In the genomic region with DNA sequence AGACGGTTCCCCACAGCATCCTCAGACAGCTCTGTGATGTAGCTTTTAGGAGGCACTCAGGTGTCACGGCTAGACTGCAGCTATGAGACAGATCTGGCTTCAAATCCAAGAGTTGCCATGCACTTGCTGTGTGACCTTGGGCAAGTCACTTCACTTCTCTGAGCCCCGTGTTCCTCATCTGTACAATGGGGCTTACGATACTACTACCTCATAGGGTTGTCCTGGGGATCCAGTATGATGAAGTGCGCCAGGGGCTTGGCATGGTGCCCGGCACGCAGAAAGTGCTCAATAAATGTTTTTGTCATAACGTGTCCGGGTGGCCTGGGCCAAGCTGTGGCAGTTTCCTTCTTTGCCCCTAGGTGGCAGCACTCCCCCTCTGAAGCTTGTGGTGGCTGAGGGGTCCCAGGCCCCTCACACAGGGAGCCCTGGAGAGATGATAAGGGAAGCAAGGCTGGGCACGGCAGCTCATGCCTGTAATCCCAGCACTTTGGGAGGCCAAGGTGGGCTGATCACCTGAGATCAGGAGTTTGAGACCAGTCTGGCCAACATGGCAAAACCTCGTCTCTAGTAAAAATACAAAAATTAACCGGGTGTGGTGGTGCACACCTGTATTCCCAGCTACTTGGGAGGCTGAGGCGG, we compare ENCODE assay signal across 9 cellular contexts. TPM values are rescaled to one million over a fixed set of nuclear protein-coding genes. Genes with fewer than 3 reads are reported as not detected.
DNase-seq lines count a peak whose midpoint lies in the region; ATAC-seq, FAIRE-seq and TF ChIP-seq lines count a peak whose summit lies in the region.
"Had no signal": no experiment of that assay in that cellular context is flagged by ENCODE, and none has a peak within 500 bp of the region (broad histone marks: within the 10 kb centered on the region; RNA-seq: fewer than 3 reads in every experiment).

No MANE protein-coding gene starts in this region.

- 71% methylated on average over 8 of the region's 13 CpGs for WGBS in esophagus muscularis mucosa

- H3K27ac ChIP-seq in esophagus muscularis mucosa (replicated peaks in 1 of 4) (no peak overlapping the region), neural progenitor cell (no peak overlapping the region)

- H2AFZ ChIP-seq in neural progenitor cell (replicated peaks), result no peak overlapping the region

- H3K79me2 ChIP-seq in neural progenitor cell (ENCODE audit: low read depth), result no peaks in the 10 kb centered on the region

- H3K36me3 Mint-ChIP-seq in neural progenitor cell, result peaks cover 3% of the 10 kb centered on the region

- TF ChIP-seq POLR2A in esophagus muscularis mucosa (IDR thresholded peaks at IDR 0.05; ENCODE audit: low read depth), result no peak

- no peaks in the 10 kb centered on the region for H3K9me3 ChIP-seq in MG63
- no peaks in the 10 kb centered on the region for H3K9me3 ChIP-seq in esophagus muscularis mucosa
- H3K9me3 ChIP-seq in neural progenitor cell (ENCODE audit: low read depth), result no peaks in the 10 kb centered on the region

- no peak overlapping the region for H3K4me2 ChIP-seq in neural progenitor cell

- H3K9me3 Mint-ChIP-seq in neural progenitor cell, result no peaks in the 10 kb centered on the region
- H3K9me3 Mint-ChIP-seq: IgD-negative memory B cell had no signal

- intact Hi-C loops in esophagus muscularis mucosa (cut with DNase I), result no loop called here

- H3K4me3 ChIP-seq in MG63 (no peak overlapping the region), esophagus muscularis mucosa (no peak overlapping the region), neural progenitor cell (no peak overlapping the region)

- no peak for ATAC-seq in GM21360 (IDR thresholded peaks at IDR 0.05; ENCODE audit: unreplicated experiment)
- no peak for ATAC-seq in HG02678 (IDR thresholded peaks at IDR 0.05; ENCODE audit: unreplicated experiment)
- ATAC-seq in esophagus mucosa, result no peak

- no peak for FAIRE-seq in D721Med (lab: Jason Lieb, UNC)

- H3F3A ChIP-seq in neural progenitor cell (ENCODE audit: low read depth), result no peaks in the 10 kb centered on the region

- no peak overlapping the region for H3K27ac Mint-ChIP-seq in neural progenitor cell
- H3K27ac Mint-ChIP-seq: IgD-negative memory B cell had no signal

- DNase-seq in D721Med (ENCODE audit: insufficient read length, low spot score), result peak; percentile 73
- peak; percentile 24 for DNase-seq in MG63
- DNase-seq in activated CD8-positive, alpha-beta memory T cell treated with anti-CD3 and anti-CD28 coated beads, Interleukin-2, amount 50 U/mL, for 4 hours, result peak; percentile 61
- DNase-seq in esophagus muscularis mucosa (ENCODE audit: extremely low spot score), result no peak
- peak; percentile 62 for DNase-seq in neural progenitor cell (ENCODE audit: low spot score)

- H3K4me1 ChIP-seq in esophagus muscularis mucosa (peaks cover 23 to 38% (median 27%) of the 10 kb centered on the region in 4 donors), neural progenitor cell (no peaks in the 10 kb centered on the region)

- no peaks in the 10 kb centered on the region for H4K20me1 ChIP-seq in neural progenitor cell (ENCODE audit: low read depth)

- H3K9ac ChIP-seq in neural progenitor cell, result no peak overlapping the region

- peaks cover 11% of the 10 kb centered on the region for H3K4me1 Mint-ChIP-seq in neural progenitor cell

- no peak overlapping the region for H3K4me3 Mint-ChIP-seq in neural progenitor cell

- TF ChIP-seq EP300 in esophagus muscularis mucosa (IDR thresholded peaks at IDR 0.05), result no peak

- H3K27me3 Mint-ChIP-seq in neural progenitor cell (ENCODE audit: insufficient read depth, low read depth), result peaks cover under 1% of the 10 kb centered on the region
- H3K27me3 Mint-ChIP-seq: IgD-negative memory B cell had no signal

- H3K36me3 ChIP-seq in MG63 (no peaks in the 10 kb centered on the region; the same call in 1 of the 2 replicates), esophagus muscularis mucosa (peaks cover 5 to 26% (median 9%) of the 10 kb centered on the region in 4 donors), neural progenitor cell (no peaks in the 10 kb centered on the region)

- peak; percentile 79 for TF ChIP-seq CTCF in D721Med (IDR thresholded peaks at IDR 0.05; ENCODE audit: insufficient read depth, missing control alignments)
- peak; percentile 64 to 83 (median 67) for TF ChIP-seq CTCF in esophagus muscularis mucosa (IDR thresholded peaks at IDR 0.05)
- TF ChIP-seq CTCF in neural progenitor cell (IDR thresholded peaks at IDR 0.05), result peak; percentile 92

- no peaks in the 10 kb centered on the region for H3K27me3 ChIP-seq in MG63
- no peaks in the 10 kb centered on the region for H3K27me3 ChIP-seq in esophagus muscularis mucosa
- H3K27me3 ChIP-seq in neural progenitor cell, result no peaks in the 10 kb centered on the region

RNA-seq across cellular contexts. Expression of a gene that starts 19.1 kb away (rescaled TPM):
- total RNA-seq in MG63 (2014; rRNA removed; shearing (Covaris generic); ENCODE audit: low replicate concordance), result 73.9 and 82.3 TPM in 2 replicates
- total RNA-seq in esophagus muscularis mucosa (100 to 1,000 TPM in 2 of 4 donors, 10 to 100 TPM in 2; 90.8 to 116 (median 100) TPM), neural progenitor cell (ENCODE audit: low replicate concordance) (40.7 and 51.4 TPM in 2 replicates), esophagus mucosa (77.8 TPM)
